In genomic region chr3:130528120-130528519, GRCh38 we compare ENCODE assay signal across 23 cellular contexts. TPM values are rescaled to one million over a fixed set of nuclear protein-coding genes. Genes with fewer than 3 reads are reported as not detected.
"Had no signal": no experiment of that assay in that cellular context is flagged by ENCODE, and none has a peak within 500 bp of the region (broad histone marks: within the 10 kb centered on the region; RNA-seq: fewer than 3 reads in every experiment).

No MANE protein-coding gene starts in this region.

- H3K9me3 ChIP-seq: gastroesophageal sphincter, heart left ventricle, left lung, lower lobe of right lung, mucosa of descending colon had no signal

- H3K36me3 ChIP-seq: gastroesophageal sphincter, heart left ventricle, left lung, lower lobe of right lung had no signal

- ATAC-seq: foreskin keratinocyte; gastroesophageal sphincter; heart left ventricle; left cardiac atrium; left lung; left ventricle myocardium superior; lower lobe of right lung; mucosa of descending colon; naive thymus-derived CD4-positive, alpha-beta T cell had no signal

- H3K27ac ChIP-seq: coronary artery, dorsolateral prefrontal cortex, foreskin keratinocyte, gastroesophageal sphincter, heart left ventricle, hepatocyte, left lung, lower lobe of right lung had no signal

- DNase-seq: dermis blood vessel endothelial cell; dorsolateral prefrontal cortex; effector CD4-positive, alpha-beta T cell; effector memory CD4-positive, alpha-beta T cell; foreskin keratinocyte; heart left ventricle; hypothalamus; left cardiac atrium; left lung; left ventricle myocardium superior; lower lobe of right lung; mesenchymal stem cell; mucosa of descending colon; naive thymus-derived CD4-positive, alpha-beta T cell had no signal

- H3K36me3 Mint-ChIP-seq: mesothelial cell of epicardium had no signal

- H3K4me3 ChIP-seq: coronary artery, dorsolateral prefrontal cortex, gastroesophageal sphincter, heart left ventricle, hepatocyte, left lung, lower lobe of right lung, mucosa of descending colon had no signal

- H3K4me1 ChIP-seq: foreskin keratinocyte, gastroesophageal sphincter, heart left ventricle, left lung, lower lobe of right lung had no signal

- H3K4me3 Mint-ChIP-seq: mesothelial cell of epicardium had no signal

- H3K9me3 Mint-ChIP-seq: mesothelial cell of epicardium had no signal

- H3K27ac Mint-ChIP-seq: mesothelial cell of epicardium had no signal

- H3K27me3 ChIP-seq: foreskin keratinocyte, gastroesophageal sphincter, left lung had no signal

RNA-seq across cellular contexts. Expression of gene COL6A6, which starts 11.1 kb away (rescaled TPM):
- total RNA-seq: dermis blood vessel endothelial cell, endothelial cell of umbilical vein, epithelial cell of proximal tubule, fibroblast of villous mesenchyme, foreskin keratinocyte, gastroesophageal sphincter, kidney epithelial cell, lung microvascular endothelial cell had no signal
